ENCODE assay signal across 11 cellular contexts in genomic region chr9:108156270-108156998, GRCh38.
DNase-seq lines count a peak whose midpoint lies in the region; TF ChIP-seq lines count a peak whose summit lies in the region.
"Had no signal": no experiment of that assay in that cellular context is flagged by ENCODE, and none has a peak within 500 bp of the region (broad histone marks: within the 10 kb centered on the region; RNA-seq: fewer than 3 reads in every experiment).

No MANE protein-coding gene starts in this region.

- H3F3A ChIP-seq in GM23248 (ENCODE audit: insufficient read depth) = no peaks in the 10 kb centered on the region

- H3K9me2 ChIP-seq in GM23248 (ENCODE audit: insufficient read depth) = no peaks in the 10 kb centered on the region

- no peaks in the 10 kb centered on the region for H3K79me2 ChIP-seq in GM23248 (ENCODE audit: insufficient read depth)
- H3K79me2 ChIP-seq: parathyroid adenoma had no signal

- no peaks in the 10 kb centered on the region for H4K20me1 ChIP-seq in GM23248 (ENCODE audit: insufficient read depth)

- H3K4me2 ChIP-seq in GM23248 (ENCODE audit: unreplicated experiment) (no peak overlapping the region), skeletal muscle satellite cell (ENCODE audit: low read length) (peak overlapping the region; percentile 10)

- H2AFZ ChIP-seq in GM23248 = no peak overlapping the region
- H2AFZ ChIP-seq: parathyroid adenoma had no signal

- no peak overlapping the region for H3K27ac ChIP-seq in GM23248
- H3K27ac ChIP-seq: parathyroid adenoma had no signal

- H3K27me3 ChIP-seq in GM23248 (replicated peaks; ENCODE audit: insufficient read depth) = no peaks in the 10 kb centered on the region
- H3K27me3 ChIP-seq in skeletal muscle satellite cell (ENCODE audit: control insufficient read depth, insufficient read depth, low read length) = no peaks in the 10 kb centered on the region

- no peaks in the 10 kb centered on the region for H3K36me3 ChIP-seq in GM23248 (ENCODE audit: low read depth)
- no peaks in the 10 kb centered on the region for H3K36me3 ChIP-seq in skeletal muscle satellite cell (ENCODE audit: insufficient read depth, low read length)

- DNase-seq in GM23248 (peak; percentile 23), NOMO-1 treated with DMSO at 0.1 percent for 48 hours (lab: John Stamatoyannopoulos, UW; ENCODE audit: unreplicated experiment) (peak; percentile 98), epithelial cell of esophagus (ENCODE audit: low read depth) (peak; percentile 81), NAMALWA (ENCODE audit: low spot score) (no peak), cerebellar cortex (ENCODE audit: low spot score) (no peak)
- no peak for DNase-seq in stimulated activated CD8-positive, alpha-beta memory T cell treated with anti-CD3 and anti-CD28 coated beads, Interleukin-4, amount 100 ng/mL, for 48 hours
- DNase-seq in activated CD8-positive, alpha-beta memory T cell treated with anti-CD3 and anti-CD28 coated beads, Interleukin-2, amount 50 U/mL, for 48 hours = no peak
- DNase-seq: NCI-H1092; stimulated activated naive CD4-positive, alpha-beta T cell treated with Interleukin-2 at 50 U/mL for 16 hours had no signal

- H3K9ac ChIP-seq in GM23248 (no peak overlapping the region), skeletal muscle satellite cell (ENCODE audit: low read depth, low read length) (no peak overlapping the region)
- H3K9ac ChIP-seq: parathyroid adenoma had no signal

- H3K4me1 ChIP-seq in GM23248 (ENCODE audit: insufficient read depth) (peaks cover 5% of the 10 kb centered on the region; the same call in 1 of the 2 replicates), skeletal muscle satellite cell (ENCODE audit: control insufficient read depth, insufficient read depth, low read length) (peaks cover 17% of the 10 kb centered on the region)
- H3K4me1 ChIP-seq: parathyroid adenoma had no signal

- no peak for TF ChIP-seq CTCF in epithelial cell of esophagus (IDR thresholded peaks at IDR 0.05; ENCODE audit: insufficient read depth, low read depth, low read length, missing control alignments)

- in situ Hi-C loops in GM23248 (cut with MboI) = no loop called here

- H3K4me3 ChIP-seq in GM23248 = no peak overlapping the region
- no peak overlapping the region for H3K4me3 ChIP-seq in epithelial cell of esophagus (ENCODE audit: low read length)
- H3K4me3 ChIP-seq in skeletal muscle satellite cell (ENCODE audit: low read length) = no peak overlapping the region

- H3K9me3 ChIP-seq in GM23248 (ENCODE audit: low read depth) = no peaks in the 10 kb centered on the region
- H3K9me3 ChIP-seq in skeletal muscle satellite cell (replicated peaks; ENCODE audit: low read length) = no peaks in the 10 kb centered on the region

- 86% methylated on average over 5 of the region's 5 CpGs for WGBS in GM23248 (ENCODE audit: low coverage in 1 of 2, low lambda C conversion rate in 2 of 2, missing lambda C conversion rate in 2 of 2), 2 experiments

Comparison
In these comparisons a context has a peak if more than half of its experiments do, and no peak if none do; other contexts are left out.
1. DNase-seq: peak in GM23248 (single experiment), NOMO-1 treated with DMSO at 0.1 percent for 48 hours (single experiment) and epithelial cell of esophagus (single experiment); none in NAMALWA (single experiment), cerebellar cortex (single experiment), stimulated activated CD8-positive, alpha-beta memory T cell treated with anti-CD3 and anti-CD28 coated beads, Interleukin-4, amount 100 ng/mL, for 48 hours (single experiment) and activated CD8-positive, alpha-beta memory T cell treated with anti-CD3 and anti-CD28 coated beads, Interleukin-2, amount 50 U/mL, for 48 hours (single experiment).